2 cellular contexts compared by ENCODE assay signal in the genomic region with DNA sequence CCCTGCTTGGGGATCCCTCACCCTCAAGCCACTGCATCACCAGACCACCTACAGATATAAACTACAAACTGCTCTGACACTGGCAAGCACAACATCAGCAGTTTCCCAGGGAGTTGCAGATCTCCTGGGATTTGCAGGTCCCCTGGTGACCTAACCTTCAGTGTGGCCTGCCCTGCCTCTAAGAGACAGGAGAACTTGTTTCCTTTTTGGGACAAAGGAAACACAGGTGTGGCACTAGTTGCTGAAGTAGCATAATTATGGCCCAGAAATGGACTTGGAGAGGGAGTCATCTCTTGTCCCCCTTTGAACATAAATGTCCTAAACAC.
TF ChIP-seq lines count a peak whose summit lies in the region.

No MANE protein-coding gene starts in this region.

TF ChIP-seq in HepG2, 621 proteins besides CTCF, POLR2A, EP300 and RAD21:
- no peak for TF ChIP-seq KDM4B (CRISPR knock-in tag; IDR thresholded peaks at IDR 0.05)
- TF ChIP-seq PHF20 (CRISPR knock-in tag; IDR thresholded peaks at IDR 0.05) = no peak
- no peak for TF ChIP-seq ZNF883 (CRISPR knock-in tag; IDR thresholded peaks at IDR 0.05; ENCODE audit: not compliant biosample characterization)
- TF ChIP-seq ZBTB8A (CRISPR knock-in tag; IDR thresholded peaks at IDR 0.05; ENCODE audit: borderline replicate concordance, low read depth) = no peak
- no peak for TF ChIP-seq SIN3A (IDR thresholded peaks at IDR 0.05; ENCODE audit: borderline replicate concordance, low read depth, low read length)
- no peak for TF ChIP-seq SAFB2 (CRISPR knock-in tag; IDR thresholded peaks at IDR 0.05; ENCODE audit: borderline replicate concordance, low read depth)
- TF ChIP-seq ATAD3A (CRISPR knock-in tag; IDR thresholded peaks at IDR 0.05) = no peak
- TF ChIP-seq, protein P1, sequence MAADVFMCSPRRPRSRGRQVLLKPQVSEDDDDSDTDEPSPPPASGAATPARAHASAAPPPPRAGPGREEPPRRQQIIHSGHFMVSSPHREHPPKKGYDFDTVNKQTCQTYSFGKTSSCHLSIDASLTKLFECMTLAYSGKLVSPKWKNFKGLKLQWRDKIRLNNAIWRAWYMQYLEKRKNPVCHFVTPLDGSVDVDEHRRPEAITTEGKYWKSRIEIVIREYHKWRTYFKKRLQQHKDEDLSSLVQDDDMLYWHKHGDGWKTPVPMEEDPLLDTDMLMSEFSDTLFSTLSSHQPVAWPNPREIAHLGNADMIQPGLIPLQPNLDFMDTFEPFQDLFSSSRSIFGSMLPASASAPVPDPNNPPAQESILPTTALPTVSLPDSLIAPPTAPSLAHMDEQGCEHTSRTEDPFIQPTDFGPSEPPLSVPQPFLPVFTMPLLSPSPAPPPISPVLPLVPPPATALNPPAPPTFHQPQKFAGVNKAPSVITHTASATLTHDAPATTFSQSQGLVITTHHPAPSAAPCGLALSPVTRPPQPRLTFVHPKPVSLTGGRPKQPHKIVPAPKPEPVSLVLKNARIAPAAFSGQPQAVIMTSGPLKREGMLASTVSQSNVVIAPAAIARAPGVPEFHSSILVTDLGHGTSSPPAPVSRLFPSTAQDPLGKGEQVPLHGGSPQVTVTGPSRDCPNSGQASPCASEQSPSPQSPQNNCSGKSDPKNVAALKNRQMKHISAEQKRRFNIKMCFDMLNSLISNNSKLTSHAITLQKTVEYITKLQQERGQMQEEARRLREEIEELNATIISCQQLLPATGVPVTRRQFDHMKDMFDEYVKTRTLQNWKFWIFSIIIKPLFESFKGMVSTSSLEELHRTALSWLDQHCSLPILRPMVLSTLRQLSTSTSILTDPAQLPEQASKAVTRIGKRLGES (CRISPR knock-in tag; IDR thresholded peaks at IDR 0.05; ENCODE audit: borderline replicate concordance) = no peak
- no peak for TF ChIP-seq ZNF235 (CRISPR knock-in tag; IDR thresholded peaks at IDR 0.05; ENCODE audit: borderline replicate concordance)
- TF ChIP-seq MEIS2 (CRISPR knock-in tag; IDR thresholded peaks at IDR 0.05) = no peak
- TF ChIP-seq CEBPB (IDR thresholded peaks at IDR 0.05; ENCODE audit: borderline replicate concordance, low read depth, low read length) = no peak
- no peak for TF ChIP-seq ZNF850 (CRISPR knock-in tag; conservative IDR thresholded peaks at IDR 0.05)
- no peak for TF ChIP-seq ZNF550 (CRISPR knock-in tag; IDR thresholded peaks at IDR 0.05; ENCODE audit: borderline replicate concordance)
- no peak for TF ChIP-seq HES4 (CRISPR knock-in tag; IDR thresholded peaks at IDR 0.05; ENCODE audit: borderline replicate concordance)
- TF ChIP-seq CENPX (CRISPR knock-in tag; IDR thresholded peaks at IDR 0.05) = no peak
- no peak for TF ChIP-seq CC2D1A (CRISPR knock-in tag; IDR thresholded peaks at IDR 0.05)
- TF ChIP-seq ELF1 (CRISPR knock-in tag; IDR thresholded peaks at IDR 0.05) = no peak
- TF ChIP-seq MIER2 (CRISPR knock-in tag; IDR thresholded peaks at IDR 0.05) = no peak
- TF ChIP-seq SATB2 (CRISPR knock-in tag; IDR thresholded peaks at IDR 0.05) = no peak
- TF ChIP-seq MAFF (IDR thresholded peaks at IDR 0.05; ENCODE audit: low read depth, low read length) = no peak
TF ChIP-seq in HepG2: peak in this region for 0.

TF ChIP-seq in H1, 55 proteins besides CTCF, POLR2A, EP300 and RAD21:
- no peak for TF ChIP-seq EZH2 (IDR thresholded peaks at IDR 0.05; ENCODE audit: low read depth, low read length, severe bottlenecking)
- no peak for TF ChIP-seq SUZ12 (IDR thresholded peaks at IDR 0.05; ENCODE audit: low read length)
- no peak for TF ChIP-seq CEBPB (IDR thresholded peaks at IDR 0.05; ENCODE audit: low read depth, low read length)
- no peak for TF ChIP-seq RNF2 (IDR thresholded peaks at IDR 0.05; ENCODE audit: borderline replicate concordance, low read depth, low read length, missing control alignments, poor library complexity, severe bottlenecking)
- TF ChIP-seq RBBP5 (IDR thresholded peaks at IDR 0.05; ENCODE audit: borderline replicate concordance, low read depth, low read length) = no peak
- no peak for TF ChIP-seq BCL11A (IDR thresholded peaks at IDR 0.05; ENCODE audit: low read depth in 2 of 2, low read length in 2 of 2)
- TF ChIP-seq SIX5 (IDR thresholded peaks at IDR 0.05; ENCODE audit: low read depth, low read length) = no peak
- no peak for TF ChIP-seq NRF1 (IDR thresholded peaks at IDR 0.05; ENCODE audit: low read depth, low read length)
- TF ChIP-seq ASH2L (IDR thresholded peaks at IDR 0.05; ENCODE audit: low read length) = no peak
- TF ChIP-seq HDAC2 (IDR thresholded peaks at IDR 0.05; ENCODE audit: borderline replicate concordance in 1 of 2, low read depth in 2 of 2, low read length in 2 of 2) = no peak
- no peak for TF ChIP-seq POLR2AphosphoS5 (IDR thresholded peaks at IDR 0.05; ENCODE audit: low read depth, low read length)
- TF ChIP-seq, protein P2, sequence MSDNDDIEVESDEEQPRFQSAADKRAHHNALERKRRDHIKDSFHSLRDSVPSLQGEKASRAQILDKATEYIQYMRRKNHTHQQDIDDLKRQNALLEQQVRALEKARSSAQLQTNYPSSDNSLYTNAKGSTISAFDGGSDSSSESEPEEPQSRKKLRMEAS (IDR thresholded peaks at IDR 0.05) = no peak
- TF ChIP-seq CTBP2 (IDR thresholded peaks at IDR 0.05; ENCODE audit: borderline replicate concordance, insufficient read depth, insufficient read length, low read length) = no peak
